12 cellular contexts compared by ENCODE assay signal in the genomic region with DNA sequence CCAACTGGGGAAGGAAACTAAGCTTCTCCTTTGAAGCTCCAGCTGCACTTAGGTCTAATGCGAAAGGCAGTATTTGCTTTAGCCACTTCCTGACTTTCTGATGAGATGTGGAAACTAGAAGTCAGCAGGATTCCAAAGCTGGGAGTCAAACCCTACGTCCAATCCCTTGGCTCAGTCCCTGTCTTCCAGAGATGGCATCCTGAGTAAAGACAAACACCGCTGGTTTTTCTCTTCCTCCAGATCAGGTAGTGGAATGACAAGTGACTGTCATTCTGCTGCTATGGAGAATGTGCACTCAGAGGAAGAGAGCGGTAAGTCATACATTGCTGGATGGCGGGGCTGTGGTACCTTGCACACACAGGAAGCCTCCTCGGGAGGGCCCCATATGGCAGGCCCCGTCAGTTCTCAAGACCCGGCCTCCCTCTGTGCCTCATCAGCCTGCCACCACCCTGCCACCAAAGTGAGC.
A peak's percentile ranks its signal among the peaks of the same experiment; 100 is the strongest.
DNase-seq lines count a peak whose midpoint lies in the region; ATAC-seq, FAIRE-seq and TF ChIP-seq lines count a peak whose summit lies in the region.
"Had no signal": no experiment of that assay in that cellular context is flagged by ENCODE, and none has a peak within 500 bp of the region (broad histone marks: within the 10 kb centered on the region; RNA-seq: fewer than 3 reads in every experiment).

No MANE protein-coding gene starts in this region.

- no peaks in the 10 kb centered on the region for H3K36me3 ChIP-seq in right lobe of liver

- H3K9me3 ChIP-seq in right lobe of liver: no peaks in the 10 kb centered on the region

- H3K4me3 ChIP-seq in right lobe of liver: no peak overlapping the region
- H3K4me3 ChIP-seq: GM12878, PC-9 had no signal

- DNase-seq in DMS53 treated with DMSO at 0.1 percent for 48 hours (lab: John Stamatoyannopoulos, UW; ENCODE audit: unreplicated experiment): peak; percentile 16
- peak; percentile 37 for DNase-seq in HS-5 (ENCODE audit: low read depth)
- DNase-seq in amniotic epithelial cell (ENCODE audit: low read depth): peak; percentile 50
- no peak for DNase-seq in right lobe of liver
- DNase-seq in frontal cortex (ENCODE audit: low spot score in 2 of 2): no peak
- DNase-seq in RPMI8226: no peak
- no peak for DNase-seq in NCI-H2081 (lab: John Stamatoyannopoulos, UW)
- DNase-seq: NCI-H1694 treated with DMSO at 0.1 percent for 48 hours, PC-9, T1000 had no signal

- FAIRE-seq in frontal cortex (lab: Jason Lieb, UNC): no peak
- FAIRE-seq: GM12878 had no signal

- H3K27me3 ChIP-seq in right lobe of liver: no peaks in the 10 kb centered on the region

- no peak for TF ChIP-seq POLR2A in right lobe of liver (IDR thresholded peaks at IDR 0.05)

- 44% methylated on average over 6 of the region's 8 CpGs for WGBS in right lobe of liver (ENCODE audit: insufficient coverage, low coverage, low lambda C conversion rate, missing lambda C conversion rate)

- H3K27ac ChIP-seq in right lobe of liver: peak overlapping the region in 2 of 3 donors; percentile 12 to 28
- H3K27ac ChIP-seq: PC-9 had no signal

- intact Hi-C loops in right lobe of liver (cut with DNase I): no loop called here

- TF ChIP-seq CTCF in right lobe of liver (IDR thresholded peaks at IDR 0.05): no peak

- peaks cover 0 to 12% (median 0%) of the 10 kb centered on the region in 4 donors for H3K4me1 ChIP-seq in right lobe of liver

- ATAC-seq in right lobe of liver: peak; percentile 68 to 90 (median 78)
- no peak for ATAC-seq in HG03342 (IDR thresholded peaks at IDR 0.05; ENCODE audit: unreplicated experiment)
- ATAC-seq: GM12878 had no signal

Comparison
In these comparisons a context has a peak if more than half of its experiments do, and no peak if none do; other contexts are left out.
1. DNase-seq: peak in DMS53 treated with DMSO at 0.1 percent for 48 hours (single experiment), HS-5 (single experiment) and amniotic epithelial cell (single experiment); none in right lobe of liver (0 of 3), frontal cortex (0 of 2), RPMI8226 (single experiment) and NCI-H2081 (0 of 2).